Comparison of ENCODE assay signal across 16 cellular contexts in the genomic region with DNA sequence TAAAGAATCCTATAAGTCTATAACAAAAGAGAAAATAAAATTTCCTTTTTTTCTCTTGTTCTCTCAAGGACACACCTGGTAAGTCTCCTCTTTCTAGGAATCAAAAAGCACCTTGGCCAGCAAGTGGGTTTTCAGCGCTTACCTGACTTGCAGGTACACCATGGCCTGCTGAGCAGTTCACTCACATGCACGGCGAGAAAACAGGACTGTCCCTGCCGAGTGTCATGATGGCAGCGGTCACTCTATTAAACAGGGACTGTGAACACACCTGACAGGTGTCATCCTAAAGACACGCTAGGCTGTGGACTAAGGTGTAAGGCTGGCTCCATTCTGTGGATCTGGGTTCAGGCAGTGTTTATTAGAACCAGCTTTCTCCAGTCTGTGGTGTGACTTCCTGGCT.
DNase-seq lines count a peak whose midpoint lies in the region; ATAC-seq, FAIRE-seq and TF ChIP-seq lines count a peak whose summit lies in the region.
"Had no signal": no experiment of that assay in that cellular context is flagged by ENCODE, and none has a peak within 500 bp of the region (broad histone marks: within the 10 kb centered on the region; RNA-seq: fewer than 3 reads in every experiment).

No MANE protein-coding gene starts in this region.

- no peaks in the 10 kb centered on the region for H3K4me1 Mint-ChIP-seq in natural killer cell
- H3K4me1 Mint-ChIP-seq in natural killer cell treated with Interleukin-12 subunit alpha and Interleukin-12 subunit beta and Interleukin-15 and Interleukin-18, amount 100 ng/mL, for 72 hours (ENCODE audit: low read depth in 2 of 2), result no peaks in the 10 kb centered on the region
- no peaks in the 10 kb centered on the region for H3K4me1 Mint-ChIP-seq in naive thymus-derived CD8-positive, alpha-beta T cell
- H3K4me1 Mint-ChIP-seq: B cell had no signal

- H3K9me3 ChIP-seq in kidney (ENCODE audit: control insufficient read depth in 1 of 2, low read length in 2 of 2) (peaks cover 2 to 11% of the 10 kb centered on the region in 2 donors), testis (no peaks in the 10 kb centered on the region)
- H3K9me3 ChIP-seq: HAP-1 had no signal

- no peak overlapping the region for H3K9ac ChIP-seq in kidney (ENCODE audit: low read length in 2 of 2)

- H3K4me3 ChIP-seq in kidney (ENCODE audit: low read length in 2 of 2) (no peak overlapping the region), testis (no peak overlapping the region)
- H3K4me3 ChIP-seq: GM12878, HAP-1 had no signal

- H3K4me1 ChIP-seq in kidney (ENCODE audit: control insufficient read depth in 1 of 2, insufficient read depth in 1 of 2, low read depth in 1 of 2, low read length in 2 of 2) (no peaks in the 10 kb centered on the region), testis (no peaks in the 10 kb centered on the region)
- H3K4me1 ChIP-seq: HAP-1 had no signal

- H3K27ac ChIP-seq in kidney (ENCODE audit: low read depth in 2 of 2, low read length in 2 of 2) (no peak overlapping the region), testis (no peak overlapping the region)

- FAIRE-seq in kidney (lab: Jason Lieb, UNC), result no peak
- FAIRE-seq: A204.1, GM12878, H1 had no signal

- H3K36me3 Mint-ChIP-seq in natural killer cell, result no peaks in the 10 kb centered on the region
- H3K36me3 Mint-ChIP-seq in natural killer cell treated with Interleukin-12 subunit alpha and Interleukin-12 subunit beta and Interleukin-15 and Interleukin-18, amount 100 ng/mL, for 72 hours, result no peaks in the 10 kb centered on the region
- peaks cover 0 to 5% (median 2%) of the 10 kb centered on the region in 3 donors for H3K36me3 Mint-ChIP-seq in naive thymus-derived CD8-positive, alpha-beta T cell

- in situ Hi-C loops in GM13977 (cut with MboI; ENCODE audit: low pct_unique_long_range_greater_than_20kb, low sequenced_read_pairs, unreplicated experiment), result no loop called here

- peaks cover 0 to 2% of the 10 kb centered on the region in 2 donors for H3K27me3 Mint-ChIP-seq in natural killer cell (ENCODE audit: low read depth in 2 of 2)
- peaks cover 0 to 4% of the 10 kb centered on the region in 2 donors for H3K27me3 Mint-ChIP-seq in natural killer cell treated with Interleukin-12 subunit alpha and Interleukin-12 subunit beta and Interleukin-15 and Interleukin-18, amount 100 ng/mL, for 72 hours
- peaks cover 0 to 11% (median 2%) of the 10 kb centered on the region in 5 donors for H3K27me3 Mint-ChIP-seq in naive thymus-derived CD8-positive, alpha-beta T cell
- H3K27me3 Mint-ChIP-seq: B cell; CD4-positive, alpha-beta T cell had no signal

- POLR2A ChIA-PET in naive thymus-derived CD8-positive, alpha-beta T cell (lab: Charles Lee), result no interaction called here

- H3K36me3 ChIP-seq in kidney (ENCODE audit: control insufficient read depth in 1 of 2, insufficient read depth in 2 of 2, low read length in 2 of 2) (no peaks in the 10 kb centered on the region), testis (ENCODE audit: low read depth, missing control alignments) (no peaks in the 10 kb centered on the region)
- H3K36me3 ChIP-seq: HAP-1 had no signal

- H3K27me3 ChIP-seq in testis, result no peaks in the 10 kb centered on the region

- peaks cover 0 to 3% of the 10 kb centered on the region in 2 donors for H3K9me3 Mint-ChIP-seq in natural killer cell
- no peaks in the 10 kb centered on the region for H3K9me3 Mint-ChIP-seq in natural killer cell treated with Interleukin-12 subunit alpha and Interleukin-12 subunit beta and Interleukin-15 and Interleukin-18, amount 100 ng/mL, for 72 hours
- H3K9me3 Mint-ChIP-seq in naive thymus-derived CD8-positive, alpha-beta T cell, result peaks cover 0 to 33% (median 8%) of the 10 kb centered on the region in 9 donors

- TF ChIP-seq POLR2A in testis (IDR thresholded peaks at IDR 0.05), result no peak

- WGBS in testis, 2 donors, result 86 to 90% methylated on average over 5 to 6 of the region's 6 CpGs

- no peak overlapping the region for H3K4me3 Mint-ChIP-seq in natural killer cell
- no peak overlapping the region for H3K4me3 Mint-ChIP-seq in natural killer cell treated with Interleukin-12 subunit alpha and Interleukin-12 subunit beta and Interleukin-15 and Interleukin-18, amount 100 ng/mL, for 72 hours
- H3K4me3 Mint-ChIP-seq in naive thymus-derived CD8-positive, alpha-beta T cell, result no peak overlapping the region
- H3K4me3 Mint-ChIP-seq: B cell; CD4-positive, alpha-beta T cell had no signal

- no peak for TF ChIP-seq CTCF in natural killer cell (IDR thresholded peaks at IDR 0.05)
- no peak for TF ChIP-seq CTCF in kidney (IDR thresholded peaks at IDR 0.05; ENCODE audit: borderline replicate concordance, extremely low read depth, insufficient read depth)
- TF ChIP-seq CTCF in testis (IDR thresholded peaks at IDR 0.05), result no peak
- no peak for TF ChIP-seq CTCF in GM13977 (IDR thresholded peaks at IDR 0.05; ENCODE audit: extremely low read depth, insufficient read depth, missing control alignments)

- no peak overlapping the region for H3K27ac Mint-ChIP-seq in natural killer cell
- no peak overlapping the region for H3K27ac Mint-ChIP-seq in natural killer cell treated with Interleukin-12 subunit alpha and Interleukin-12 subunit beta and Interleukin-15 and Interleukin-18, amount 100 ng/mL, for 72 hours
- no peak overlapping the region for H3K27ac Mint-ChIP-seq in naive thymus-derived CD8-positive, alpha-beta T cell
- H3K27ac Mint-ChIP-seq: B cell; CD4-positive, alpha-beta T cell had no signal

- ATAC-seq in natural killer cell, result no peak
- ATAC-seq in natural killer cell treated with Interleukin-12 subunit alpha and Interleukin-12 subunit beta and Interleukin-15 and Interleukin-18, amount 100 ng/mL, for 72 hours, result no peak
- ATAC-seq in naive thymus-derived CD8-positive, alpha-beta T cell, result no peak
- ATAC-seq: GM12878 had no signal

- intact Hi-C loops in natural killer cell (cut with micrococcal nuclease), result no loop called here
- intact Hi-C loops in kidney (cut with DNase I), result no loop called here
- intact Hi-C loops in testis (cut with DNase I; ENCODE audit: low total_unique reads), result no loop called here

- DNase-seq in natural killer cell, result peak; percentile 6
- DNase-seq in natural killer cell treated with Interleukin-12 subunit alpha and Interleukin-12 subunit beta and Interleukin-15 and Interleukin-18, amount 100 ng/mL, for 72 hours (ENCODE audit: low spot score), result no peak
- peak; percentile 15 for DNase-seq in kidney
- DNase-seq in testis, result peak; percentile 2
- no peak for DNase-seq in naive thymus-derived CD8-positive, alpha-beta T cell
- DNase-seq in T-helper 9 cell, result no peak
- DNase-seq in GM13977 (ENCODE audit: low spot score), result no peak
- DNase-seq: C1 segment of cervical spinal cord; Calu3; CD4-positive, alpha-beta T cell; DMS 273 treated with DMSO at 0.1 percent for 48 hours had no signal

Comparison
In these comparisons a context has a peak if more than half of its experiments do, and no peak if none do; other contexts are left out.
1. DNase-seq: peak in natural killer cell (single experiment), kidney (single experiment) and testis (single experiment); none in natural killer cell treated with Interleukin-12 subunit alpha and Interleukin-12 subunit beta and Interleukin-15 and Interleukin-18, amount 100 ng/mL, for 72 hours (single experiment), naive thymus-derived CD8-positive, alpha-beta T cell (0 of 10), T-helper 9 cell (single experiment) and GM13977 (single experiment).